ENCODE assay signal across 16 cellular contexts in genomic region chr7:156327474-156327873, GRCh38.
DNase-seq lines count a peak whose midpoint lies in the region; ATAC-seq, FAIRE-seq and TF ChIP-seq lines count a peak whose summit lies in the region.
"Had no signal": no experiment of that assay in that cellular context is flagged by ENCODE, and none has a peak within 500 bp of the region (broad histone marks: within the 10 kb centered on the region; RNA-seq: fewer than 3 reads in every experiment).

No MANE protein-coding gene starts in this region.

- no peak for TF ChIP-seq CTCF in RWPE1 (conservative IDR thresholded peaks at IDR 0.05; ENCODE audit: low read depth)
- no peak for TF ChIP-seq CTCF in bronchial epithelial cell (IDR thresholded peaks at IDR 0.05; ENCODE audit: insufficient read depth, low read length, severe bottlenecking)
- no peak for TF ChIP-seq CTCF in esophagus muscularis mucosa (IDR thresholded peaks at IDR 0.05)
- no peak for TF ChIP-seq CTCF in GM13976 (IDR thresholded peaks at IDR 0.05; ENCODE audit: borderline replicate concordance, control extremely low read depth, extremely low read depth, insufficient read depth, missing control alignments)

- H3K4me1 ChIP-seq in esophagus muscularis mucosa: no peaks in the 10 kb centered on the region
- peaks cover 0 to 6% of the 10 kb centered on the region in 2 experiments for H3K4me1 ChIP-seq in trophoblast cell (ENCODE audit: control insufficient read depth in 1 of 2, insufficient read depth in 2 of 2, low read length in 2 of 2)
- H3K4me1 ChIP-seq: BLaER1 treated with 17β-estradiol and CSF1 and Interleukin-3, amounts not matched to agents 10 nM and 100 nM; HAP-1 had no signal

- peaks cover 3% of the 10 kb centered on the region for H3K27me3 Mint-ChIP-seq in activated T-helper 1 cell treated with anti-CD3 and anti-CD28 coated beads, Interleukin-12 subunit alpha, Interleukin-12 subunit beta, Interleukin-2, Interleukin-4 antibody, amounts not matched to agents 30 ng/mL and 10 ng/mL and 1 ng/mL, durations not matched to agents 14 hours and 24 hours and 36 hours (ENCODE audit: insufficient read depth)

- H4K91ac ChIP-seq in trophoblast cell (ENCODE audit: low read depth, low read length): no peak overlapping the region

- TF ChIP-seq EP300 in esophagus muscularis mucosa (IDR thresholded peaks at IDR 0.05): no peak

- no peak for TF ChIP-seq POLR2A in esophagus muscularis mucosa (IDR thresholded peaks at IDR 0.05; ENCODE audit: low read depth)

- no peak overlapping the region for H3K9ac ChIP-seq in trophoblast cell (ENCODE audit: low read length)
- H3K9ac ChIP-seq: BLaER1 treated with 17β-estradiol and CSF1 and Interleukin-3, amounts not matched to agents 10 nM and 100 nM; GM23248 had no signal

- H3K27ac ChIP-seq in RWPE1: no peak overlapping the region
- no peak overlapping the region for H3K27ac ChIP-seq in esophagus muscularis mucosa (replicated peaks in 1 of 4)
- H3K27ac ChIP-seq in trophoblast cell (ENCODE audit: low read depth, low read length): no peak overlapping the region
- H3K27ac ChIP-seq: BLaER1 treated with 17β-estradiol and CSF1 and Interleukin-3, amounts not matched to agents 10 nM and 100 nM; GM23248; HL-60 had no signal

- H3K4ac ChIP-seq in trophoblast cell (ENCODE audit: low read depth, low read length): no peak overlapping the region

- H3K14ac ChIP-seq in trophoblast cell (ENCODE audit: low read length): no peak overlapping the region

- H3K79me2 ChIP-seq in trophoblast cell (ENCODE audit: control insufficient read depth, insufficient read depth, low read length, poor library complexity): no peaks in the 10 kb centered on the region

- no peak overlapping the region for H2BK5ac ChIP-seq in trophoblast cell (ENCODE audit: low read depth, low read length, poor library complexity)

- CTCF ChIA-PET in RWPE1 (lab: Yijun Ruan, JAX): no interaction called here

- H3K18ac ChIP-seq in trophoblast cell (ENCODE audit: low read length): no peak overlapping the region

- no peak for FAIRE-seq in bronchial epithelial cell (lab: Jason Lieb, UNC)
- FAIRE-seq: GM12878 had no signal

- DNase-seq in RWPE1 (ENCODE audit: low spot score) (peak; percentile 11), bronchial epithelial cell (ENCODE audit: low read depth) (peak; percentile 68), esophagus muscularis mucosa (ENCODE audit: extremely low spot score) (peak; percentile 57), trophoblast cell (peak; percentile 80 to 89), GM13976 (ENCODE audit: low spot score) (no peak)
- no peak for DNase-seq in effector CD8-positive, alpha-beta T cell (lab: John Stamatoyannopoulos, UW)
- DNase-seq in activated T-helper 1 cell treated with anti-CD3 and anti-CD28 coated beads, Interleukin-12 subunit alpha, Interleukin-12 subunit beta, Interleukin-2, Interleukin-4 antibody, amounts not matched to agents 30 ng/mL and 10 ng/mL and 1 ng/mL, durations not matched to agents 14 hours and 24 hours and 36 hours (ENCODE audit: low spot score): no peak
- no peak for DNase-seq in stimulated activated effector memory CD8-positive, alpha-beta T cell treated with anti-CD3 and anti-CD28 coated beads, Interleukin-12 subunit alpha, Interleukin-12 subunit beta, amount 100 ng/mL, for 72 hours (ENCODE audit: low spot score in 2 of 2)
- DNase-seq: ACHN; CD4-positive, CD25-positive, alpha-beta regulatory T cell; DMS79; GM23248 had no signal

- intact Hi-C loops in esophagus muscularis mucosa (cut with DNase I): no loop called here
- intact Hi-C loops in activated T-helper 1 cell treated with anti-CD3 and anti-CD28 coated beads, Interleukin-12 subunit alpha, Interleukin-12 subunit beta, Interleukin-2, Interleukin-4 antibody, amounts not matched to agents 30 ng/mL and 10 ng/mL and 1 ng/mL, durations not matched to agents 14 hours and 24 hours and 36 hours (cut with micrococcal nuclease): no loop called here

- in situ Hi-C loops in GM13976 (cut with MboI; ENCODE audit: low sequenced_read_pairs, unreplicated experiment): no loop called here

- no peak overlapping the region for H4K8ac ChIP-seq in trophoblast cell (ENCODE audit: low read depth, low read length)

- no peak overlapping the region for H3K4me2 ChIP-seq in trophoblast cell (ENCODE audit: low read length)
- H3K4me2 ChIP-seq: BLaER1 treated with 17β-estradiol and CSF1 and Interleukin-3, amounts not matched to agents 10 nM and 100 nM had no signal

- no peak overlapping the region for H2AFZ ChIP-seq in trophoblast cell (ENCODE audit: insufficient read depth, low read length, poor library complexity)
- H2AFZ ChIP-seq: GM23248 had no signal

- 53% methylated on average over 2 of the region's 2 CpGs for WGBS in esophagus muscularis mucosa
- WGBS in trophoblast cell (ENCODE audit: extremely low coverage, insufficient coverage, insufficient read length): no CpG with 5 or more reads among the region's 2 CpGs

- no peaks in the 10 kb centered on the region for H3K36me3 Mint-ChIP-seq in activated T-helper 1 cell treated with anti-CD3 and anti-CD28 coated beads, Interleukin-12 subunit alpha, Interleukin-12 subunit beta, Interleukin-2, Interleukin-4 antibody, amounts not matched to agents 30 ng/mL and 10 ng/mL and 1 ng/mL, durations not matched to agents 14 hours and 24 hours and 36 hours (ENCODE audit: low read depth)
- H3K36me3 Mint-ChIP-seq in stimulated activated effector memory CD8-positive, alpha-beta T cell treated with anti-CD3 and anti-CD28 coated beads, Interleukin-12 subunit alpha, Interleukin-12 subunit beta, amount 100 ng/mL, for 72 hours: no peaks in the 10 kb centered on the region
- H3K36me3 Mint-ChIP-seq: CD4-positive, CD25-positive, alpha-beta regulatory T cell had no signal

- H3K4me3 ChIP-seq in bronchial epithelial cell (ENCODE audit: low read depth, low read length) (no peak overlapping the region), esophagus muscularis mucosa (no peak overlapping the region), trophoblast cell (ENCODE audit: low read depth, low read length) (no peak overlapping the region)
- H3K4me3 ChIP-seq: BLaER1 treated with 17β-estradiol and CSF1 and Interleukin-3, amounts not matched to agents 10 nM and 100 nM; GM12878; GM23248; HAP-1 had no signal

- H3K27me3 ChIP-seq in bronchial epithelial cell (ENCODE audit: control insufficient read depth, insufficient read depth, low read length): no peaks in the 10 kb centered on the region
- H3K27me3 ChIP-seq in esophagus muscularis mucosa: no peaks in the 10 kb centered on the region
- no peaks in the 10 kb centered on the region for H3K27me3 ChIP-seq in trophoblast cell (ENCODE audit: insufficient read depth, low read length)
- H3K27me3 ChIP-seq: BLaER1 treated with 17β-estradiol and CSF1 and Interleukin-3, amounts not matched to agents 10 nM and 100 nM had no signal

- H3K9me3 ChIP-seq in esophagus muscularis mucosa: no peaks in the 10 kb centered on the region
- H3K9me3 ChIP-seq in trophoblast cell (ENCODE audit: insufficient read depth, low read depth, low read length): peaks cover 9% of the 10 kb centered on the region
- H3K9me3 ChIP-seq: HAP-1 had no signal

- H3K79me1 ChIP-seq in trophoblast cell (ENCODE audit: low read length): no peaks in the 10 kb centered on the region

- no peak overlapping the region for H4K12ac ChIP-seq in trophoblast cell (ENCODE audit: low read depth, low read length)

- H2BK12ac ChIP-seq in trophoblast cell (ENCODE audit: low read length): no peak overlapping the region

- H3K4me3 Mint-ChIP-seq in activated T-helper 1 cell treated with anti-CD3 and anti-CD28 coated beads, Interleukin-12 subunit alpha, Interleukin-12 subunit beta, Interleukin-2, Interleukin-4 antibody, amounts not matched to agents 30 ng/mL and 10 ng/mL and 1 ng/mL, durations not matched to agents 14 hours and 24 hours and 36 hours: no peak overlapping the region
- H3K4me3 Mint-ChIP-seq in stimulated activated effector memory CD8-positive, alpha-beta T cell treated with anti-CD3 and anti-CD28 coated beads, Interleukin-12 subunit alpha, Interleukin-12 subunit beta, amount 100 ng/mL, for 72 hours: no peak overlapping the region

- POLR2A ChIA-PET in RWPE1 (lab: Yijun Ruan, JAX; ENCODE audit: low non-redundant PET): interaction anchor here (0.5 kb wide), 1 partner anchor 270 kb away, joined by 3 read pairs; no protein-coding TSS in a partner anchor

- no peaks in the 10 kb centered on the region for H3K4me1 Mint-ChIP-seq in activated T-helper 1 cell treated with anti-CD3 and anti-CD28 coated beads, Interleukin-12 subunit alpha, Interleukin-12 subunit beta, Interleukin-2, Interleukin-4 antibody, amounts not matched to agents 30 ng/mL and 10 ng/mL and 1 ng/mL, durations not matched to agents 14 hours and 24 hours and 36 hours (ENCODE audit: low read depth)
- peaks cover 7% of the 10 kb centered on the region for H3K4me1 Mint-ChIP-seq in stimulated activated effector memory CD8-positive, alpha-beta T cell treated with anti-CD3 and anti-CD28 coated beads, Interleukin-12 subunit alpha, Interleukin-12 subunit beta, amount 100 ng/mL, for 72 hours
- H3K4me1 Mint-ChIP-seq: CD4-positive, CD25-positive, alpha-beta regulatory T cell had no signal

- no peak overlapping the region for H2BK120ac ChIP-seq in trophoblast cell (ENCODE audit: insufficient read depth, low read length, poor library complexity)

- H3K36me3 ChIP-seq in bronchial epithelial cell (ENCODE audit: control insufficient read depth, insufficient read depth, low read length) (no peaks in the 10 kb centered on the region), esophagus muscularis mucosa (no peaks in the 10 kb centered on the region), trophoblast cell (ENCODE audit: control insufficient read depth in 1 of 2, insufficient read depth in 2 of 2, low read length in 2 of 2) (no peaks in the 10 kb centered on the region)
- H3K36me3 ChIP-seq: BLaER1 treated with 17β-estradiol and CSF1 and Interleukin-3, amounts not matched to agents 10 nM and 100 nM; HAP-1 had no signal

- H3K9me3 Mint-ChIP-seq in activated T-helper 1 cell treated with anti-CD3 and anti-CD28 coated beads, Interleukin-12 subunit alpha, Interleukin-12 subunit beta, Interleukin-2, Interleukin-4 antibody, amounts not matched to agents 30 ng/mL and 10 ng/mL and 1 ng/mL, durations not matched to agents 14 hours and 24 hours and 36 hours: no peaks in the 10 kb centered on the region
- peaks cover 4% of the 10 kb centered on the region for H3K9me3 Mint-ChIP-seq in stimulated activated effector memory CD8-positive, alpha-beta T cell treated with anti-CD3 and anti-CD28 coated beads, Interleukin-12 subunit alpha, Interleukin-12 subunit beta, amount 100 ng/mL, for 72 hours

- H2AK5ac ChIP-seq in trophoblast cell (ENCODE audit: low read length): no peak overlapping the region

- ATAC-seq in stimulated activated effector memory CD8-positive, alpha-beta T cell treated with anti-CD3 and anti-CD28 coated beads, Interleukin-12 subunit alpha, Interleukin-12 subunit beta, amount 100 ng/mL, for 72 hours: no peak
- ATAC-seq: GM12878 had no signal

- H3K27ac Mint-ChIP-seq in activated T-helper 1 cell treated with anti-CD3 and anti-CD28 coated beads, Interleukin-12 subunit alpha, Interleukin-12 subunit beta, Interleukin-2, Interleukin-4 antibody, amounts not matched to agents 30 ng/mL and 10 ng/mL and 1 ng/mL, durations not matched to agents 14 hours and 24 hours and 36 hours: no peak overlapping the region
- H3K27ac Mint-ChIP-seq in stimulated activated effector memory CD8-positive, alpha-beta T cell treated with anti-CD3 and anti-CD28 coated beads, Interleukin-12 subunit alpha, Interleukin-12 subunit beta, amount 100 ng/mL, for 72 hours: no peak overlapping the region
- H3K27ac Mint-ChIP-seq: CD4-positive, CD25-positive, alpha-beta regulatory T cell had no signal

- H3K23ac ChIP-seq in trophoblast cell (ENCODE audit: low read length): no peak overlapping the region

Comparison
In these comparisons a context has a peak if more than half of its experiments do, and no peak if none do; other contexts are left out.
1. DNase-seq: peak in RWPE1 (single experiment), bronchial epithelial cell (single experiment), esophagus muscularis mucosa (single experiment) and trophoblast cell (2 of 2); none in GM13976 (single experiment), effector CD8-positive, alpha-beta T cell (single experiment), activated T-helper 1 cell treated with anti-CD3 and anti-CD28 coated beads, Interleukin-12 subunit alpha, Interleukin-12 subunit beta, Interleukin-2, Interleukin-4 antibody, amounts not matched to agents 30 ng/mL and 10 ng/mL and 1 ng/mL, durations not matched to agents 14 hours and 24 hours and 36 hours (single experiment) and stimulated activated effector memory CD8-positive, alpha-beta T cell treated with anti-CD3 and anti-CD28 coated beads, Interleukin-12 subunit alpha, Interleukin-12 subunit beta, amount 100 ng/mL, for 72 hours (0 of 2).